20 cellular contexts compared by ENCODE assay signal in the genomic region with DNA sequence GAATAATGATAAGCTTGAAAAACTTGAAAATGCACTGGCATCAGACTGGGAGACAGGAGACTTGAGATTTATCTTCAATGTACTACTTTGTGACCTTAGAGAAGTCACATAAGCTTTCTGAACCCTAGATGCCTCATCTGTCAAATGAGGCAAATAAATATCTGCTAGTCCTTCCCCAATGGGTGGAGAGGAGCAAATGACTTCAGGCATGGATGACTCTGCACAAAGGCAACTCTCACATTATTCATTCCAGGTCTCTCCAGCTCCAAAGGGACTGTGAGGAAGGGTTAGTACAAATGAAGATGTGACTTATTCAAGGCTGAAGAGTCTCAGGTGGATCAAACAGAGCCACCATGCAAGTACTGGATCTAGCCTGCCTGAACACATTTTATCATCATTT.
"Had no signal": no experiment of that assay in that cellular context is flagged by ENCODE, and none has a peak within 500 bp of the region (broad histone marks: within the 10 kb centered on the region; RNA-seq: fewer than 3 reads in every experiment).

No MANE protein-coding gene starts in this region.

- DNase-seq: colonic mucosa; cortex of kidney; dermis blood vessel endothelial cell; dorsolateral prefrontal cortex; effector CD4-positive, alpha-beta T cell; effector CD8-positive, alpha-beta T cell; effector memory CD4-positive, alpha-beta T cell; effector memory CD8-positive, alpha-beta T cell; endodermal cell; erythroblast; esophagus squamous epithelium; foreskin fibroblast; foreskin keratinocyte; foreskin melanocyte; gastrocnemius medialis; glutamatergic neuron; heart left ventricle; heart right ventricle had no signal

- ATAC-seq: effector memory CD8-positive, alpha-beta T cell; esophagus mucosa; foreskin keratinocyte; gastrocnemius medialis; gastroesophageal sphincter; heart left ventricle; heart right ventricle had no signal
